1 cellular context compared by ENCODE assay signal in the genomic region with DNA sequence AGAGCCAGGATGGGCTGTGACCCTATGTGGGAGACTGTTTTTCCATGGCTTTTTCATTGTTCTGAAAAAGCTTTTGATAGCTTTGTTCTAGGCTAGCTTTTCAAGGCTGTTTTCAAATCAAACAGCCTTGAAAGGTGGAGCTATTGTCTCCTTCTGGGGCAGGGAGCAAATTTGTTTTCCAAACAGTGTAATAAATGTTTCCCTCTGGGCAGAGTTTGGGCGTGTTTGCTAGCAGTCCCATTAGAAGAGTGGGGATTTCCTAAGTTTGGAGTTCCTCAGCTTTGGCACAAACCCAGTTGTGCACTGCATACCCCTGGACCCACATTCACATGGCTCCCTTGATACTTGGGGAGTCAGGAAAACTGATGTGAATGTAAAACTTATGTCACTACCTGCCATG.
TF ChIP-seq lines count a peak whose summit lies in the region.

No MANE protein-coding gene starts in this region.

TF ChIP-seq in endothelial cell of umbilical vein, 7 proteins besides CTCF, POLR2A, EP300 and RAD21 (continued from another document):
- no peak for TF ChIP-seq JUN (IDR thresholded peaks at IDR 0.05; ENCODE audit: borderline replicate concordance, insufficient read depth, insufficient read length, low read depth)
- TF ChIP-seq POLR2AphosphoS5 (IDR thresholded peaks at IDR 0.05; ENCODE audit: insufficient read depth, low read depth, low read length) = no peak
- no peak for TF ChIP-seq MYC (IDR thresholded peaks at IDR 0.05; ENCODE audit: low read depth, low read length)
- TF ChIP-seq, protein P1, sequence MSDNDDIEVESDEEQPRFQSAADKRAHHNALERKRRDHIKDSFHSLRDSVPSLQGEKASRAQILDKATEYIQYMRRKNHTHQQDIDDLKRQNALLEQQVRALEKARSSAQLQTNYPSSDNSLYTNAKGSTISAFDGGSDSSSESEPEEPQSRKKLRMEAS (IDR thresholded peaks at IDR 0.05; ENCODE audit: insufficient read depth, insufficient read length) = no peak
- TF ChIP-seq EZH2 (IDR thresholded peaks at IDR 0.05; ENCODE audit: borderline replicate concordance, low read depth, low read length, severe bottlenecking) = no peak
- no peak for TF ChIP-seq FOS (IDR thresholded peaks at IDR 0.05; ENCODE audit: borderline replicate concordance, insufficient read depth, low read length)
TF ChIP-seq in endothelial cell of umbilical vein: peak in this region for 0.
